Comparison of ENCODE assay signal across 12 cellular contexts in the genomic region with DNA sequence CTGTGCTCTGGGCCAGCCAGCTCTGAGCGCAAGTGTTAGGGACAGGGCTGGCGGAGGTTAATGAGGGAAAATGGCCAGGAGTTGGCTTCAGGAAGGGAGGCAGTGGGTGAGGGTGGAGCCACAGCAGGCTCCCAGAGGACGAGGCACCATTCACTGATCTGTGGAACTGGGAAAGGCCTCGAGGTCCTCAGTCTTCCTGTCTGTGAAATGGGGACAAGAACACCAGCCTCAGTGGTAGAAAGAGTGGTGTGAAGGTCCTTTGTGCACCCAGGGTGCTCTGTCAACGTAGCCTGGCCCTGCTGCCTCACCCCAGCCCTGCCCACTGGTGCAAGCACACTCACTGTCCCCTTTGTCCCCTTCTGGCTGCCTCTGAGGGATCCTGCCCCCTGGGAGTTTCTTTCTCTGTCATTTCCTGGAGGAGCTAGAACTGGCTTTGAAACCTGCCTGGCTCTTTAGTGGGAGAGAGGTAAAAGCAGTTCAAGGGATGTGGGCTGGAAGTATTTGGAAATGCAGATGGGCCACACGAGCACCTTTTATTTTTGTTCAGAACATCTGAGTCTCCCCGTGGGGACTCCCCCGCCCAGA. TPM values are rescaled to one million over a fixed set of nuclear protein-coding genes. Genes with fewer than 3 reads are reported as not detected.
DNase-seq lines count a peak whose midpoint lies in the region; ATAC-seq and TF ChIP-seq lines count a peak whose summit lies in the region.
"Had no signal": no experiment of that assay in that cellular context is flagged by ENCODE, and none has a peak within 500 bp of the region (broad histone marks: within the 10 kb centered on the region; RNA-seq: fewer than 3 reads in every experiment).

No MANE protein-coding gene starts in this region.

- no peak for TF ChIP-seq EP300 in suprapubic skin (IDR thresholded peaks at IDR 0.05)

- peak overlapping the region; percentile 94 for H3K4me2 ChIP-seq in Loucy (ENCODE audit: low read depth, low read length, poor library complexity, severe bottlenecking)

- H3K27ac Mint-ChIP-seq in activated naive CD4-positive, alpha-beta T cell treated with anti-CD3 and anti-CD28 coated beads, Interleukin-2, amount 10 ng/mL, durations not matched to agents 7 days and 5 days, result peak overlapping the region; percentile 94

- H3K36me3 Mint-ChIP-seq in activated naive CD4-positive, alpha-beta T cell treated with anti-CD3 and anti-CD28 coated beads, Interleukin-2, amount 10 ng/mL, durations not matched to agents 7 days and 5 days, result no peaks in the 10 kb centered on the region

- H3F3A ChIP-seq in Loucy (ENCODE audit: low read depth), result no peaks in the 10 kb centered on the region

- H3K9me2 ChIP-seq in Loucy (replicated peaks; ENCODE audit: low read depth, low read length), result no peaks in the 10 kb centered on the region

- H3K9me3 ChIP-seq in Loucy (ENCODE audit: insufficient read depth, low read depth, low read length), result no peaks in the 10 kb centered on the region
- no peaks in the 10 kb centered on the region for H3K9me3 ChIP-seq in suprapubic skin
- H3K9me3 ChIP-seq: BE2C had no signal

- H3K4me1 Mint-ChIP-seq in activated naive CD4-positive, alpha-beta T cell treated with anti-CD3 and anti-CD28 coated beads, Interleukin-2, amount 10 ng/mL, durations not matched to agents 7 days and 5 days, result peaks cover 31% of the 10 kb centered on the region

- peak overlapping the region; percentile 87 for H2AFZ ChIP-seq in Loucy (ENCODE audit: low read length)

- H3K4me1 ChIP-seq in Loucy (ENCODE audit: insufficient read depth, low read length, poor library complexity, severe bottlenecking) (peaks cover 25% of the 10 kb centered on the region), suprapubic skin (peaks cover 15% of the 10 kb centered on the region)
- H3K4me1 ChIP-seq: BE2C had no signal

- H3K36me3 ChIP-seq in Loucy (ENCODE audit: insufficient read depth, low read length) (no peaks in the 10 kb centered on the region), suprapubic skin (no peaks in the 10 kb centered on the region)
- H3K36me3 ChIP-seq: BE2C, WERI-Rb-1 had no signal

- no peak overlapping the region for H3K27ac ChIP-seq in suprapubic skin
- H3K27ac ChIP-seq: WERI-Rb-1 had no signal

- no peak for TF ChIP-seq CTCF in Loucy (conservative IDR thresholded peaks at IDR 0.05; ENCODE audit: low read length)
- no peak for TF ChIP-seq CTCF in epithelial cell of proximal tubule (conservative IDR thresholded peaks at IDR 0.05; ENCODE audit: low read depth, low read length)
- TF ChIP-seq CTCF in suprapubic skin (IDR thresholded peaks at IDR 0.05), result no peak

- peak overlapping the region; percentile 57 for H3K4me3 Mint-ChIP-seq in activated naive CD4-positive, alpha-beta T cell treated with anti-CD3 and anti-CD28 coated beads, Interleukin-2, amount 10 ng/mL, durations not matched to agents 7 days and 5 days

- H4K20me1 ChIP-seq in Loucy (ENCODE audit: insufficient read depth, low read length, poor library complexity, severe bottlenecking), result no peaks in the 10 kb centered on the region

- H3K9ac ChIP-seq in Loucy (ENCODE audit: low read depth, low read length, poor library complexity, severe bottlenecking), result peak overlapping the region; percentile 74

- TF ChIP-seq POLR2A in suprapubic skin (IDR thresholded peaks at IDR 0.05), result no peak

- H3K9me3 Mint-ChIP-seq in activated naive CD4-positive, alpha-beta T cell treated with anti-CD3 and anti-CD28 coated beads, Interleukin-2, amount 10 ng/mL, durations not matched to agents 7 days and 5 days, result no peaks in the 10 kb centered on the region

- 60% methylated on average over 5 of the region's 8 CpGs for WGBS in suprapubic skin

- peaks cover 35% of the 10 kb centered on the region for H3K27me3 Mint-ChIP-seq in activated naive CD4-positive, alpha-beta T cell treated with anti-CD3 and anti-CD28 coated beads, Interleukin-2, amount 10 ng/mL, durations not matched to agents 7 days and 5 days

- no peak for ATAC-seq in HG03457 (IDR thresholded peaks at IDR 0.05; ENCODE audit: unreplicated experiment)

- no peak for DNase-seq in activated naive CD4-positive, alpha-beta T cell treated with anti-CD3 and anti-CD28 coated beads, Interleukin-2, amount 10 ng/mL, durations not matched to agents 7 days and 5 days
- DNase-seq in activated naive CD4-positive, alpha-beta T cell treated with Interleukin-2 at 50 U/mL for 16 hours, result no peak
- DNase-seq in epithelial cell of proximal tubule (ENCODE audit: low read depth), result no peak
- peak in 1 of 2 donors; percentile 45 for DNase-seq in suprapubic skin (ENCODE audit: low spot score in 2 of 2)
- no peak for DNase-seq in occipital lobe (lab: John Stamatoyannopoulos, UW)
- DNase-seq in HK-2 (ENCODE audit: unreplicated experiment), result no peak
- DNase-seq: BE2C, NCI-H446 treated with DMSO at 0.1 percent for 48 hours had no signal

- H3K4me3 ChIP-seq in Loucy (ENCODE audit: low read length, poor library complexity, severe bottlenecking) (peak overlapping the region; percentile 75), epithelial cell of proximal tubule (ENCODE audit: low read depth, low read length) (peak overlapping the region; percentile 29), suprapubic skin (peak overlapping the region; percentile 9)

- H3K27me3 ChIP-seq in Loucy (ENCODE audit: insufficient read depth, low read length, poor library complexity, severe bottlenecking) (no peaks in the 10 kb centered on the region), suprapubic skin (peaks cover 17% of the 10 kb centered on the region)

- no peaks in the 10 kb centered on the region for H3K79me2 ChIP-seq in Loucy (ENCODE audit: insufficient read depth, low read length)

- CTCF ChIA-PET in activated naive CD4-positive, alpha-beta T cell treated with anti-CD3 and anti-CD28 coated beads, Interleukin-2, amount 10 ng/mL, durations not matched to agents 7 days and 5 days (lab: Charles Lee), result interaction anchor here (1.2 kb wide), 1 partner anchor 40 kb away, joined by 3 read pairs; no protein-coding TSS in a partner anchor

RNA-seq across cellular contexts. Expression of gene SYNDIG1L, which starts 25.0 kb away (rescaled TPM):
- not detected in 2 replicates for total RNA-seq in epithelial cell of proximal tubule
- total RNA-seq in suprapubic skin, result under 1 TPM in 3 of 4 donors, not detected in 1; 0.21 to 0.91 (median 0.32) TPM
- total RNA-seq in occipital lobe, result 1.1 TPM
- total RNA-seq: dermis blood vessel endothelial cell had no signal

RNA-seq across cellular contexts. Expression of gene VRTN, which starts 52.7 kb away (rescaled TPM):
- not detected in 2 replicates for total RNA-seq in epithelial cell of proximal tubule
- under 1 TPM in 2 of 4 donors, not detected in 2; 0.17 to 0.21 TPM for total RNA-seq in suprapubic skin
- not detected for total RNA-seq in occipital lobe
- total RNA-seq: dermis blood vessel endothelial cell had no signal

Comparison
In these comparisons a context has a peak if more than half of its experiments do, and no peak if none do; other contexts are left out.
1. H3K4me3 ChIP-seq: peak in every context shown above with its lines; median percentile 75 in Loucy; 29 in epithelial cell of proximal tubule; 9 in suprapubic skin.